In the genomic region with DNA sequence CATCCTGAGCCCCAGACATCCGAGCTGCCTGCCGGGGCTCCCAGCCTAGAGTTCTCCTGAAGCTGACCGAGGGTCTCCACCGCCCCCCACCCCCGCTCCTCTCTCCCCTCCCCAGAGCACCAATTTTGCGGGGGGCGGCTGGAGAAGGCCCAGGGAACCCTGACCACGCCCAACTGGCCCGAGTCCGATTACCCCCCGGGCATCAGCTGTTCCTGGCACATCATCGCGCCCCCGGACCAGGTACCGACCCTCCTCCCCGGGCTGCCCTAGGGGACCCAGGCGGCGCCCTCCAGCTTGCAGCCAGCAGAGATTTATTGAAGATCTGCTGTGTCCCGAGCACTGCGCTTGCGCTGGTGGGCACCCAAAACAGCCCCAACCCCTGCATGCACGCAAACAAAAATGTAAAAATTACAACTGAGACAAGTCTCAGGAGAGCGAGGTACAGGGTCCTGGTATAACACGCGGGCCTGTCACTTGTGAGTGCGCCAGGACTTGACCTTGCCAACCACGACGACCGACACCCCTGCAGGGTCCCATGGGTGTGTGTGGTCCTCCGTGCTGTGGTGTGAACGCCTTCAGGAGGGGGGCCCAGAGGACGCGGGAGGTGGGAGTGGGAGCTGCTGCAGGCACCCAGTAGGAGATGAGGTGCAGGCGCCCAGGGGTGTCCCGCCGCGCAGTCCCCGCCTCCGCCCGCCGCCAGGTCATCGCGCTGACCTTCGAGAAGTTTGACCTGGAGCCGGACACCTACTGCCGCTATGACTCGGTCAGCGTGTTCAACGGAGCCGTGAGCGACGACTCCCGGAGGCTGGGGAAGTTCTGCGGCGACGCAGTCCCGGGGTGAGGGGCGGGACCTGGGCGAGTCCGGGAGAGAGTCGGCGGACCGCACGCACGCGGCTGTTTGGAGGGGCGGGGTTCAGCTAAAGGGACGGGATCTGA, we compare ENCODE assay signal across 1 cellular context.
TF ChIP-seq lines count a peak whose summit lies in the region.

No MANE protein-coding gene starts in this region.

TF ChIP-seq in K562, 482 proteins besides CTCF, POLR2A, EP300 and RAD21 (continued from another document and continues in another):
- no peak for TF ChIP-seq ZFX (CRISPR knock-in tag; IDR thresholded peaks at IDR 0.05)
- TF ChIP-seq NELFE (IDR thresholded peaks at IDR 0.05; ENCODE audit: insufficient read depth, insufficient read length): no peak
- TF ChIP-seq JUN (IDR thresholded peaks at IDR 0.05; ENCODE audit: borderline replicate concordance, low read depth, low read length): no peak
- TF ChIP-seq JUN (CRISPR knock-in tag; IDR thresholded peaks at IDR 0.05; ENCODE audit: borderline replicate concordance): no peak
- no peak for TF ChIP-seq CREB3L1 (IDR thresholded peaks at IDR 0.05; ENCODE audit: borderline replicate concordance, low read depth)
- TF ChIP-seq ZBED1 (IDR thresholded peaks at IDR 0.05): 0 out of 2 replicates have a peak, but pooled peaks have one; percentile 36
- TF ChIP-seq POLR2AphosphoS2 (IDR thresholded peaks at IDR 0.05; ENCODE audit: low read length): no peak
- TF ChIP-seq MLLT1 (IDR thresholded peaks at IDR 0.05): no peak
- TF ChIP-seq ELF2 (CRISPR knock-in tag; IDR thresholded peaks at IDR 0.05): no peak
- no peak for TF ChIP-seq NR2F6 (CRISPR knock-in tag; IDR thresholded peaks at IDR 0.05)
- TF ChIP-seq ELF1 (tag; IDR thresholded peaks at IDR 0.05): no peak
- TF ChIP-seq NFRKB (IDR thresholded peaks at IDR 0.05; ENCODE audit: low read depth): no peak
- TF ChIP-seq FOXP1 (CRISPR knock-in tag; IDR thresholded peaks at IDR 0.05): no peak
- TF ChIP-seq MAZ (CRISPR knock-in tag; conservative IDR thresholded peaks at IDR 0.05 in 1 of 2, IDR thresholded peaks at IDR 0.05 in 1 of 2): peak in 1 of 2 experiments; percentile 13; a peak in 1 of 4 replicates
- TF ChIP-seq ZNF668 (CRISPR knock-in tag; IDR thresholded peaks at IDR 0.05): no peak
- TF ChIP-seq ZNF780A (CRISPR knock-in tag; IDR thresholded peaks at IDR 0.05): no peak
- TF ChIP-seq, protein P1, sequence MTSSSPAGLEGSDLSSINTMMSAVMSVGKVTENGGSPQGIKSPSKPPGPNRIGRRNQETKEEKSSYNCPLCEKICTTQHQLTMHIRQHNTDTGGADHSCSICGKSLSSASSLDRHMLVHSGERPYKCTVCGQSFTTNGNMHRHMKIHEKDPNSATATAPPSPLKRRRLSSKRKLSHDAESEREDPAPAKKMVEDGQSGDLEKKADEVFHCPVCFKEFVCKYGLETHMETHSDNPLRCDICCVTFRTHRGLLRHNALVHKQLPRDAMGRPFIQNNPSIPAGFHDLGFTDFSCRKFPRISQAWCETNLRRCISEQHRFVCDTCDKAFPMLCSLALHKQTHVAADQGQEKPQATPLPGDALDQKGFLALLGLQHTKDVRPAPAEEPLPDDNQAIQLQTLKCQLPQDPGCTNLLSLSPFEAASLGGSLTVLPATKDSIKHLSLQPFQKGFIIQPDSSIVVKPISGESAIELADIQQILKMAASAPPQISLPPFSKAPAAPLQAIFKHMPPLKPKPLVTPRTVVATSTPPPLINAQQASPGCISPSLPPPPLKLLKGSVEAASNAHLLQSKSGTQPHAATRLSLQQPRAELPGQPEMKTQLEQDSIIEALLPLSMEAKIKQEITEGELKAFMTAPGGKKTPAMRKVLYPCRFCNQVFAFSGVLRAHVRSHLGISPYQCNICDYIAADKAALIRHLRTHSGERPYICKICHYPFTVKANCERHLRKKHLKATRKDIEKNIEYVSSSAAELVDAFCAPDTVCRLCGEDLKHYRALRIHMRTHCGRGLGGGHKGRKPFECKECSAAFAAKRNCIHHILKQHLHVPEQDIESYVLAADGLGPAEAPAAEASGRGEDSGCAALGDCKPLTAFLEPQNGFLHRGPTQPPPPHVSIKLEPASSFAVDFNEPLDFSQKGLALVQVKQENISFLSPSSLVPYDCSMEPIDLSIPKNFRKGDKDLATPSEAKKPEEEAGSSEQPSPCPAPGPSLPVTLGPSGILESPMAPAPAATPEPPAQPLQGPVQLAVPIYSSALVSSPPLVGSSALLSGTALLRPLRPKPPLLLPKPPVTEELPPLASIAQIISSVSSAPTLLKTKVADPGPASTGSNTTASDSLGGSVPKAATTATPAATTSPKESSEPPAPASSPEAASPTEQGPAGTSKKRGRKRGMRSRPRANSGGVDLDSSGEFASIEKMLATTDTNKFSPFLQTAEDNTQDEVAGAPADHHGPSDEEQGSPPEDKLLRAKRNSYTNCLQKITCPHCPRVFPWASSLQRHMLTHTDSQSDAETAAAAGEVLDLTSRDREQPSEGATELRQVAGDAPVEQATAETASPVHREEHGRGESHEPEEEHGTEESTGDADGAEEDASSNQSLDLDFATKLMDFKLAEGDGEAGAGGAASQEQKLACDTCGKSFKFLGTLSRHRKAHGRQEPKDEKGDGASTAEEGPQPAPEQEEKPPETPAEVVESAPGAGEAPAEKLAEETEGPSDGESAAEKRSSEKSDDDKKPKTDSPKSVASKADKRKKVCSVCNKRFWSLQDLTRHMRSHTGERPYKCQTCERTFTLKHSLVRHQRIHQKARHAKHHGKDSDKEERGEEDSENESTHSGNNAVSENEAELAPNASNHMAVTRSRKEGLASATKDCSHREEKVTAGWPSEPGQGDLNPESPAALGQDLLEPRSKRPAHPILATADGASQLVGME (CRISPR knock-in tag; IDR thresholded peaks at IDR 0.05): 0 out of 2 replicates have a peak, but pooled peaks have one; percentile 16
- TF ChIP-seq NR2C2 (CRISPR knock-in tag; IDR thresholded peaks at IDR 0.05): no peak
- peak; percentile 68 for TF ChIP-seq NR2C2 (tag; IDR thresholded peaks at IDR 0.05)
- TF ChIP-seq, protein P2, sequence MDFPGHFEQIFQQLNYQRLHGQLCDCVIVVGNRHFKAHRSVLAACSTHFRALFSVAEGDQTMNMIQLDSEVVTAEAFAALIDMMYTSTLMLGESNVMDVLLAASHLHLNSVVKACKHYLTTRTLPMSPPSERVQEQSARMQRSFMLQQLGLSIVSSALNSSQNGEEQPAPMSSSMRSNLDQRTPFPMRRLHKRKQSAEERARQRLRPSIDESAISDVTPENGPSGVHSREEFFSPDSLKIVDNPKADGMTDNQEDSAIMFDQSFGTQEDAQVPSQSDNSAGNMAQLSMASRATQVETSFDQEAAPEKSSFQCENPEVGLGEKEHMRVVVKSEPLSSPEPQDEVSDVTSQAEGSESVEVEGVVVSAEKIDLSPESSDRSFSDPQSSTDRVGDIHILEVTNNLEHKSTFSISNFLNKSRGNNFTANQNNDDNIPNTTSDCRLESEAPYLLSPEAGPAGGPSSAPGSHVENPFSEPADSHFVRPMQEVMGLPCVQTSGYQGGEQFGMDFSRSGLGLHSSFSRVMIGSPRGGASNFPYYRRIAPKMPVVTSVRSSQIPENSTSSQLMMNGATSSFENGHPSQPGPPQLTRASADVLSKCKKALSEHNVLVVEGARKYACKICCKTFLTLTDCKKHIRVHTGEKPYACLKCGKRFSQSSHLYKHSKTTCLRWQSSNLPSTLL (IDR thresholded peaks at IDR 0.05): 0 out of 2 replicates have a peak, but pooled peaks have one; percentile 1
- TF ChIP-seq, protein P3, sequence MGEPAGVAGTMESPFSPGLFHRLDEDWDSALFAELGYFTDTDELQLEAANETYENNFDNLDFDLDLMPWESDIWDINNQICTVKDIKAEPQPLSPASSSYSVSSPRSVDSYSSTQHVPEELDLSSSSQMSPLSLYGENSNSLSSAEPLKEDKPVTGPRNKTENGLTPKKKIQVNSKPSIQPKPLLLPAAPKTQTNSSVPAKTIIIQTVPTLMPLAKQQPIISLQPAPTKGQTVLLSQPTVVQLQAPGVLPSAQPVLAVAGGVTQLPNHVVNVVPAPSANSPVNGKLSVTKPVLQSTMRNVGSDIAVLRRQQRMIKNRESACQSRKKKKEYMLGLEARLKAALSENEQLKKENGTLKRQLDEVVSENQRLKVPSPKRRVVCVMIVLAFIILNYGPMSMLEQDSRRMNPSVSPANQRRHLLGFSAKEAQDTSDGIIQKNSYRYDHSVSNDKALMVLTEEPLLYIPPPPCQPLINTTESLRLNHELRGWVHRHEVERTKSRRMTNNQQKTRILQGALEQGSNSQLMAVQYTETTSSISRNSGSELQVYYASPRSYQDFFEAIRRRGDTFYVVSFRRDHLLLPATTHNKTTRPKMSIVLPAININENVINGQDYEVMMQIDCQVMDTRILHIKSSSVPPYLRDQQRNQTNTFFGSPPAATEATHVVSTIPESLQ (CRISPR knock-in tag; IDR thresholded peaks at IDR 0.05): no peak
- TF ChIP-seq ZBTB43 (CRISPR knock-in tag; IDR thresholded peaks at IDR 0.05): no peak
- no peak for TF ChIP-seq PRPF4 (IDR thresholded peaks at IDR 0.05; ENCODE audit: insufficient read depth, low read depth, low read length, poor library complexity, severe bottlenecking)
- TF ChIP-seq SIN3B (IDR thresholded peaks at IDR 0.05; ENCODE audit: low read depth): no peak
- TF ChIP-seq, protein P4, sequence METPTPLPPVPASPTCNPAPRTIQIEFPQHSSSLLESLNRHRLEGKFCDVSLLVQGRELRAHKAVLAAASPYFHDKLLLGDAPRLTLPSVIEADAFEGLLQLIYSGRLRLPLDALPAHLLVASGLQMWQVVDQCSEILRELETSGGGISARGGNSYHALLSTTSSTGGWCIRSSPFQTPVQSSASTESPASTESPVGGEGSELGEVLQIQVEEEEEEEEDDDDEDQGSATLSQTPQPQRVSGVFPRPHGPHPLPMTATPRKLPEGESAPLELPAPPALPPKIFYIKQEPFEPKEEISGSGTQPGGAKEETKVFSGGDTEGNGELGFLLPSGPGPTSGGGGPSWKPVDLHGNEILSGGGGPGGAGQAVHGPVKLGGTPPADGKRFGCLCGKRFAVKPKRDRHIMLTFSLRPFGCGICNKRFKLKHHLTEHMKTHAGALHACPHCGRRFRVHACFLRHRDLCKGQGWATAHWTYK (CRISPR knock-in tag; IDR thresholded peaks at IDR 0.05): no peak
- TF ChIP-seq ZNF561 (CRISPR knock-in tag; conservative IDR thresholded peaks at IDR 0.05): no peak
- no peak for TF ChIP-seq RERE (CRISPR knock-in tag; IDR thresholded peaks at IDR 0.05; ENCODE audit: borderline replicate concordance)
- no peak for TF ChIP-seq TEAD4 (IDR thresholded peaks at IDR 0.05; ENCODE audit: low read length)
- TF ChIP-seq TEAD4 (CRISPR knock-in tag; IDR thresholded peaks at IDR 0.05; ENCODE audit: borderline replicate concordance): no peak
- TF ChIP-seq BACH1 (tag; IDR thresholded peaks at IDR 0.05): no peak
